In the genomic region with DNA sequence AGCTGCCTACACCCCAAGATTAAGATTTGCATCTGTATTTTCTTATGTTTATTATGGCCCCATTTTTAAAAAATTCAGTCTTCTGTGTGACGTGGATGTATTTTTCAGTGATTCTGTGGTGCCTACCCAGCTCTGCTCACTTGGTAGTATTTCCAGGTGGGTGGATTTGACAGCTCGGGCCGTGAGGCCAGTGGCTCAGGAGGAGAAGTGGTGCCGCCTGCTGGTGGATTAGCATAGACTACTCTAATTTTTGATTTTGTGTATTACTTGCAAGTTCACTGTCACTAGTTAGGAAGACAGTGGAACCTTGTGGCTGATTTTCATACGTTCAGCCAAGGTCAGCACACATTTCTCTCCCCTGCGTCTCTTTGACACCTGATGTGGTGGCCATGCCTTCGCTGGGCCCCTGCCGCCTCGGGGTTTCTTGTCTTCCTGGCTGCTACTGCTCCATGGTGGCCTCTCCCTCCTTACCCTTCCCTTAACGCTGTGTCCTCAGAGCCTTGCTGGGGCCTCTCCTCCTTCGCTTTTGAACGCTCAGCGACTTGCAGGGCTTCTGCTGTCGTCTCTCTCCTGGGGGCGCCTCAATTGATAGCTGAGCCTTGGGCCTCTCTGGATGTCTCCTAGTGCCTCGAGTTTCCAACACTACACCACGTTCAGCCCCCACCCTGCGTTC, we compare ENCODE assay signal across 8 cellular contexts.
A peak's percentile ranks its signal among the peaks of the same experiment; 100 is the strongest.
DNase-seq lines count a peak whose midpoint lies in the region; ATAC-seq and TF ChIP-seq lines count a peak whose summit lies in the region.

No MANE protein-coding gene starts in this region.

- intact Hi-C loops in activated CD8-positive, alpha-beta T cell treated with anti-CD3 and anti-CD28 coated beads for 36 hours (cut with micrococcal nuclease), result loop anchor here (2.0 to 10.0 kb wide), 3 partner anchors 39 to 89 kb away; a partner anchor contains a TSS

- peaks cover 31% of the 10 kb centered on the region for H3K36me3 Mint-ChIP-seq in activated CD8-positive, alpha-beta T cell treated with anti-CD3 and anti-CD28 coated beads for 36 hours (ENCODE audit: low read depth)

- POLR2A ChIA-PET in activated CD8-positive, alpha-beta T cell treated with anti-CD3 and anti-CD28 coated beads for 36 hours (lab: Charles Lee), result interaction anchor here (0.6 to 1.4 kb wide), 4 partner anchors 22 to 193 kb away, joined by 3 to 4 read pairs (median 3); no protein-coding TSS in a partner anchor

- H3K4me3 Mint-ChIP-seq in activated CD8-positive, alpha-beta T cell treated with anti-CD3 and anti-CD28 coated beads for 36 hours, result no peak overlapping the region

- no peaks in the 10 kb centered on the region for H3K27me3 Mint-ChIP-seq in activated CD8-positive, alpha-beta T cell treated with anti-CD3 and anti-CD28 coated beads for 36 hours

- DNase-seq in DMS 273 treated with DMSO at 0.1 percent for 48 hours (lab: John Stamatoyannopoulos, UW) (peak; percentile 27), NCI-H82 treated with DMSO at 0.1 percent for 48 hours (lab: John Stamatoyannopoulos, UW; ENCODE audit: unreplicated experiment) (peak; percentile 30), ecto neural progenitor cell (ENCODE audit: low spot score) (peak; percentile 70), medulla oblongata (ENCODE audit: extremely low spot score) (peak; percentile 85)
- DNase-seq in activated CD8-positive, alpha-beta T cell treated with anti-CD3 and anti-CD28 coated beads for 36 hours, result peak; percentile 92
- DNase-seq in stimulated activated CD8-positive, alpha-beta memory T cell treated with anti-CD3 and anti-CD28 coated beads, Interleukin-15, amount 100 ng/mL, for 24 hours (ENCODE audit: low read depth), result peak; percentile 52

- CTCF ChIA-PET in activated CD8-positive, alpha-beta T cell treated with anti-CD3 and anti-CD28 coated beads for 36 hours (lab: Charles Lee), result interaction anchor here (0.6 to 10.0 kb wide), 48 partner anchors 9 to 590 kb away, joined by 3 to 213 read pairs (median 5); a partner anchor contains a TSS

- peak overlapping the region; percentile 13 for H3K27ac Mint-ChIP-seq in activated CD8-positive, alpha-beta T cell treated with anti-CD3 and anti-CD28 coated beads for 36 hours

- ATAC-seq in HG03135 (IDR thresholded peaks at IDR 0.05; ENCODE audit: unreplicated experiment) (peak; percentile 63), HG03159 (IDR thresholded peaks at IDR 0.05; ENCODE audit: unreplicated experiment) (no peak)
- peak; percentile 87 for ATAC-seq in activated CD8-positive, alpha-beta T cell treated with anti-CD3 and anti-CD28 coated beads for 36 hours

- TF ChIP-seq CTCF in activated CD8-positive, alpha-beta T cell treated with anti-CD3 and anti-CD28 coated beads for 36 hours (IDR thresholded peaks at IDR 0.05), result peak; percentile 78

- no peaks in the 10 kb centered on the region for H3K9me3 Mint-ChIP-seq in activated CD8-positive, alpha-beta T cell treated with anti-CD3 and anti-CD28 coated beads for 36 hours

- H3K4me1 Mint-ChIP-seq in activated CD8-positive, alpha-beta T cell treated with anti-CD3 and anti-CD28 coated beads for 36 hours (ENCODE audit: low read depth), result peaks cover 21% of the 10 kb centered on the region

Comparison
In these comparisons a context has a peak if more than half of its experiments do, and no peak if none do; other contexts are left out.
1. DNase-seq: peak in every context shown above with its lines; median percentile 92 in activated CD8-positive, alpha-beta T cell treated with anti-CD3 and anti-CD28 coated beads for 36 hours; 85 in medulla oblongata; 70 in ecto neural progenitor cell; 52 in stimulated activated CD8-positive, alpha-beta memory T cell treated with anti-CD3 and anti-CD28 coated beads, Interleukin-15, amount 100 ng/mL, for 24 hours; 30 in NCI-H82 treated with DMSO at 0.1 percent for 48 hours; 27 in DMS 273 treated with DMSO at 0.1 percent for 48 hours.